ENCODE assay signal across 21 cellular contexts in the genomic region with DNA sequence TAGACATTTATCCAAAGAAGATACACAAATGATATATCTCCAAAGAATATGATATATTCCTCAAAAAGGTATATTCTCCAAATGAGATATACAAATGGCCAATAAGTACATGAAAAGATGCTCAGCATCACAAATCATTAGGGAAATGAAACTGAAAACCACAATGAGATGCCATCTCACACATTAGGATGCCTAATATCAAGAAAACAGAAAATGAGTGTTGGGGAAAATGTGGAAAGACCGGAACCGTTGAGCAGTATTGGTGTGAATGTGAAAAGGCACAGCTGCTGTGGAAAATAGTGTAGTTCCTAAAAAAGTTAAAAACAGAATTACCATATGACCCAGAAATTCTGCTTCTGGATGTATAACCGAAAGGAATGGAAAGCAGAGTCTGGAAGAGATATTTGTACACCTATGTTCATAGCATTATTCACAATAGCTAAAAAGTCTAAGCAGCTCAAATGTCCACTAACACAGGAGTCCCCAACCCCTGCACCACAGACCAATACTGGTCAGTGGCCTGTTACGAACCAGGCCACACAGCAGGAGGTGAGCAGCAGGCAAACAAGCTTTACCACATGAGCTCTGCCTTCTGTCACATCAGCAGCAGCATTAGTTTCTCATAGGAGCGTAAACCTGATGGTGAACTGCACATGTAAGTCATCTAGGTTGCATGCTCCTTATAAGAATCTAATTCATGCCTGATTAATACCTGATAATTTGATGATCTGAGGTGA.
A peak's percentile ranks its signal among the peaks of the same experiment; 100 is the strongest.
DNase-seq lines count a peak whose midpoint lies in the region; ATAC-seq and TF ChIP-seq lines count a peak whose summit lies in the region.
"Had no signal": no experiment of that assay in that cellular context is flagged by ENCODE, and none has a peak within 500 bp of the region (broad histone marks: within the 10 kb centered on the region; RNA-seq: fewer than 3 reads in every experiment).

No MANE protein-coding gene starts in this region.

- H3K4me1 Mint-ChIP-seq in endodermal cell: peaks cover 15% of the 10 kb centered on the region
- H3K4me1 Mint-ChIP-seq in activated T-helper 17 cell treated with anti-CD3 and anti-CD28 coated beads, Interleukin-2, amount 50 U/mL, for 72 hours: no peaks in the 10 kb centered on the region
- H3K4me1 Mint-ChIP-seq: CD8-positive, alpha-beta memory T cell; IgD-negative memory B cell had no signal

- peak; percentile 7 for DNase-seq in ELF-1 (ENCODE audit: low read depth, low spot score)
- DNase-seq in endodermal cell: peak; percentile 51
- no peak for DNase-seq in NK-92 (lab: John Stamatoyannopoulos, UW; ENCODE audit: unreplicated experiment)
- no peak for DNase-seq in mesenchymal stem cell
- DNase-seq: CD8-positive, alpha-beta memory T cell; DMS79 treated with DMSO at 0.1 percent for 48 hours; Kasumi-1; MM.1S; NCI-H1105; NCI-H187 treated with DMSO at 0.1 percent for 48 hours; NCI-H2171; NCI-H446; OCI-M1; SHP77 treated with DMSO at 0.1 percent for 48 hours had no signal

- no peak overlapping the region for H2AK5ac ChIP-seq in mesenchymal stem cell (ENCODE audit: low read length, severe bottlenecking)

- no peak overlapping the region for H2BK5ac ChIP-seq in mesenchymal stem cell (ENCODE audit: low read depth, low read length, poor library complexity, severe bottlenecking)

- H3K9me3 ChIP-seq in endodermal cell (ENCODE audit: control insufficient read depth, low read length) (peaks cover 26% of the 10 kb centered on the region), mesenchymal stem cell (ENCODE audit: control insufficient read depth, low read length) (no peaks in the 10 kb centered on the region)

- H3K27me3 ChIP-seq in endodermal cell (ENCODE audit: control insufficient read depth, insufficient read depth, low read length, poor library complexity, severe bottlenecking) (no peaks in the 10 kb centered on the region), mesenchymal stem cell (ENCODE audit: control insufficient read depth in 1 of 2, insufficient read depth in 1 of 2, low read length in 2 of 2) (no peaks in the 10 kb centered on the region)
- H3K27me3 ChIP-seq: BLaER1 treated with 17β-estradiol and CSF1 and Interleukin-3, amounts not matched to agents 10 nM and 100 nM had no signal

- no peak overlapping the region for H3K4me3 Mint-ChIP-seq in endodermal cell
- H3K4me3 Mint-ChIP-seq in activated T-helper 17 cell treated with anti-CD3 and anti-CD28 coated beads, Interleukin-2, amount 50 U/mL, for 72 hours: no peak overlapping the region
- H3K4me3 Mint-ChIP-seq: CD8-positive, alpha-beta memory T cell; IgD-negative memory B cell had no signal

- H2BK120ac ChIP-seq in mesenchymal stem cell (ENCODE audit: low read depth, low read length): no peak overlapping the region

- no peak overlapping the region for H4K91ac ChIP-seq in mesenchymal stem cell (ENCODE audit: low read length)

- H4K8ac ChIP-seq in mesenchymal stem cell (ENCODE audit: low read length): no peak overlapping the region

- H3K4me1 ChIP-seq in endodermal cell (ENCODE audit: control insufficient read depth, insufficient read depth, low read length) (no peaks in the 10 kb centered on the region), mesenchymal stem cell (ENCODE audit: control insufficient read depth, insufficient read depth, low read depth, low read length) (peaks cover 2% of the 10 kb centered on the region)
- H3K4me1 ChIP-seq: BLaER1 treated with 17β-estradiol and CSF1 and Interleukin-3, amounts not matched to agents 10 nM and 100 nM had no signal

- no peak overlapping the region for H3K18ac ChIP-seq in mesenchymal stem cell (ENCODE audit: low read depth in 1 of 2, low read length in 2 of 2)

- H3K79me1 ChIP-seq in mesenchymal stem cell (replicated peaks; ENCODE audit: low read length, poor library complexity, severe bottlenecking): no peaks in the 10 kb centered on the region

- ATAC-seq in GM18858 (IDR thresholded peaks at IDR 0.05; ENCODE audit: unreplicated experiment) (peak; percentile 69), HG03520 (IDR thresholded peaks at IDR 0.05; ENCODE audit: unreplicated experiment) (peak; percentile 47)
- no peak for ATAC-seq in activated T-helper 17 cell treated with anti-CD3 and anti-CD28 coated beads, Interleukin-2, amount 50 U/mL, for 72 hours (replicated peaks)
- ATAC-seq: SK-N-SH treated with all-trans-retinoic acid at 6 μM for 48 hours had no signal

- H2BK12ac ChIP-seq in mesenchymal stem cell (ENCODE audit: low read length in 2 of 2): no peak overlapping the region

- peaks cover 37% of the 10 kb centered on the region for H3K9me3 Mint-ChIP-seq in endodermal cell
- peaks cover 3% of the 10 kb centered on the region for H3K9me3 Mint-ChIP-seq in activated T-helper 17 cell treated with anti-CD3 and anti-CD28 coated beads, Interleukin-2, amount 50 U/mL, for 72 hours

- peaks cover 13% of the 10 kb centered on the region for H3K36me3 ChIP-seq in endodermal cell (ENCODE audit: control insufficient read depth, insufficient read depth, low read length)
- no peaks in the 10 kb centered on the region for H3K36me3 ChIP-seq in mesenchymal stem cell (ENCODE audit: control insufficient read depth in 1 of 2, insufficient read depth in 2 of 2, low read depth in 1 of 2, low read length in 2 of 2)
- H3K36me3 ChIP-seq: BLaER1 treated with 17β-estradiol and CSF1 and Interleukin-3, amounts not matched to agents 10 nM and 100 nM had no signal

- H3K23ac ChIP-seq in mesenchymal stem cell (ENCODE audit: low read length in 2 of 2): no peak overlapping the region

- peaks cover 43% of the 10 kb centered on the region for H3K36me3 Mint-ChIP-seq in endodermal cell (ENCODE audit: low read depth)
- no peaks in the 10 kb centered on the region for H3K36me3 Mint-ChIP-seq in activated T-helper 17 cell treated with anti-CD3 and anti-CD28 coated beads, Interleukin-2, amount 50 U/mL, for 72 hours (ENCODE audit: low read depth)
- H3K36me3 Mint-ChIP-seq: CD8-positive, alpha-beta memory T cell; IgD-negative memory B cell had no signal

- H3K4ac ChIP-seq in mesenchymal stem cell (ENCODE audit: low read depth in 1 of 2, low read length in 2 of 2): no peak overlapping the region

- H3K4me2 ChIP-seq in mesenchymal stem cell (ENCODE audit: low read length, poor library complexity, severe bottlenecking): no peak overlapping the region
- H3K4me2 ChIP-seq: BLaER1 treated with 17β-estradiol and CSF1 and Interleukin-3, amounts not matched to agents 10 nM and 100 nM had no signal

- no peak overlapping the region for H2BK15ac ChIP-seq in mesenchymal stem cell (ENCODE audit: low read depth, poor library complexity, severe bottlenecking)

- TF ChIP-seq CTCF in endodermal cell (conservative IDR thresholded peaks at IDR 0.05): no peak

- H3K9ac ChIP-seq in endodermal cell (ENCODE audit: extremely low read depth, low read length, poor library complexity, severe bottlenecking) (no peak overlapping the region), mesenchymal stem cell (ENCODE audit: low read length) (no peak overlapping the region)
- H3K9ac ChIP-seq: BLaER1 treated with 17β-estradiol and CSF1 and Interleukin-3, amounts not matched to agents 10 nM and 100 nM had no signal

- H3K4me3 ChIP-seq in endodermal cell (ENCODE audit: low read length) (no peak overlapping the region), mesenchymal stem cell (ENCODE audit: insufficient read depth in 1 of 2, low read depth in 1 of 2, low read length in 2 of 2) (no peak overlapping the region)
- H3K4me3 ChIP-seq: BLaER1 treated with 17β-estradiol and CSF1 and Interleukin-3, amounts not matched to agents 10 nM and 100 nM had no signal

- no peaks in the 10 kb centered on the region for H3K27me3 Mint-ChIP-seq in endodermal cell (ENCODE audit: insufficient read depth)
- H3K27me3 Mint-ChIP-seq in activated T-helper 17 cell treated with anti-CD3 and anti-CD28 coated beads, Interleukin-2, amount 50 U/mL, for 72 hours: no peaks in the 10 kb centered on the region
- H3K27me3 Mint-ChIP-seq: CD8-positive, alpha-beta memory T cell; IgD-negative memory B cell had no signal

- no peak overlapping the region for H2AFZ ChIP-seq in mesenchymal stem cell (ENCODE audit: low read depth, low read length)

- H3K14ac ChIP-seq in mesenchymal stem cell (ENCODE audit: low read length in 2 of 2): no peak overlapping the region

- no peak overlapping the region for H3K27ac Mint-ChIP-seq in endodermal cell
- H3K27ac Mint-ChIP-seq in activated T-helper 17 cell treated with anti-CD3 and anti-CD28 coated beads, Interleukin-2, amount 50 U/mL, for 72 hours: no peak overlapping the region
- H3K27ac Mint-ChIP-seq: CD8-positive, alpha-beta memory T cell; IgD-negative memory B cell had no signal

- 76 to 95% methylated on average over 2 to 5 of the region's 5 CpGs for WGBS in endodermal cell (ENCODE audit: insufficient coverage in 1 of 2, insufficient read length in 1 of 2), 2 experiments
- WGBS in mesenchymal stem cell: 80% methylated on average over 4 of the region's 5 CpGs

- H3K27ac ChIP-seq in endodermal cell (ENCODE audit: low read depth, low read length) (no peak overlapping the region), mesenchymal stem cell (ENCODE audit: low read length, poor library complexity, severe bottlenecking) (no peak overlapping the region)
- H3K27ac ChIP-seq: BLaER1 treated with 17β-estradiol and CSF1 and Interleukin-3, amounts not matched to agents 10 nM and 100 nM; HL-60 had no signal

Comparison
In these comparisons a context has a peak if more than half of its experiments do, and no peak if none do; other contexts are left out.
1. DNase-seq: peak in ELF-1 (single experiment) and endodermal cell (single experiment); none in NK-92 (single experiment) and mesenchymal stem cell (single experiment).